ENCODE assay signal across 8 cellular contexts in genomic region chr2:161090401-161090800, GRCh38.
DNase-seq lines count a peak whose midpoint lies in the region; ATAC-seq and FAIRE-seq lines count a peak whose summit lies in the region.

No MANE protein-coding gene starts in this region.

- ATAC-seq in HG02798 (IDR thresholded peaks at IDR 0.05; ENCODE audit: poor library complexity, unreplicated experiment) (peak; percentile 49), HG03025 (IDR thresholded peaks at IDR 0.05; ENCODE audit: low FRiP score, unreplicated experiment) (no peak)

- DNase-seq in GM18507 (ENCODE audit: extremely low spot score, insufficient read length, low read depth) (no peak), UCSD-AML1 (lab: John Stamatoyannopoulos, UW; ENCODE audit: unreplicated experiment) (peak; percentile 64), medulla oblongata (ENCODE audit: extremely low spot score) (peak; percentile 38), OCI-M2 (lab: John Stamatoyannopoulos, UW; ENCODE audit: unreplicated experiment) (no peak), NCI-H526 treated with DMSO at 0.1 percent for 48 hours (lab: John Stamatoyannopoulos, UW) (no peak), DMS153 treated with DMSO at 0.1 percent for 48 hours (lab: John Stamatoyannopoulos, UW; ENCODE audit: unreplicated experiment) (no peak)

- FAIRE-seq in GM18507 (lab: Jason Lieb, UNC) = peak; percentile 46

Comparison
In these comparisons a context has a peak if more than half of its experiments do, and no peak if none do; other contexts are left out.
1. DNase-seq: peak in UCSD-AML1 (single experiment) and medulla oblongata (single experiment); none in GM18507 (single experiment), OCI-M2 (single experiment), NCI-H526 treated with DMSO at 0.1 percent for 48 hours (single experiment) and DMS153 treated with DMSO at 0.1 percent for 48 hours (single experiment).